Comparison of ENCODE assay signal across 20 cellular contexts in genomic region chr5:173434270-173434669, GRCh38.
DNase-seq lines count a peak whose midpoint lies in the region; ATAC-seq lines count a peak whose summit lies in the region.
"Had no signal": no experiment of that assay in that cellular context is flagged by ENCODE, and none has a peak within 500 bp of the region (broad histone marks: within the 10 kb centered on the region; RNA-seq: fewer than 3 reads in every experiment).

No MANE protein-coding gene starts in this region.

- H3K4me1 Mint-ChIP-seq in stimulated activated naive CD8-positive, alpha-beta T cell treated with anti-CD3 and anti-CD28 coated beads, Interleukin-15, amount 100 ng/mL, for 72 hours = no peaks in the 10 kb centered on the region
- H3K4me1 Mint-ChIP-seq: B cell had no signal

- no peak overlapping the region for H3K4me3 Mint-ChIP-seq in stimulated activated naive CD8-positive, alpha-beta T cell treated with anti-CD3 and anti-CD28 coated beads, Interleukin-15, amount 100 ng/mL, for 72 hours
- H3K4me3 Mint-ChIP-seq: B cell; CD4-positive, alpha-beta T cell; CD8-positive, alpha-beta T cell had no signal

- DNase-seq in NCI-H526 (lab: John Stamatoyannopoulos, UW) (peak; percentile 2 to 18), NCI-H526 treated with DMSO at 0.1 percent for 48 hours (lab: John Stamatoyannopoulos, UW) (no peak), glomerular visceral epithelial cell (ENCODE audit: extremely low spot score) (peak; percentile 37), renal cortical epithelial cell (ENCODE audit: low read depth) (peak; percentile 92)
- DNase-seq in stimulated activated naive CD8-positive, alpha-beta T cell treated with anti-CD3 and anti-CD28 coated beads, Interleukin-15, amount 100 ng/mL, for 72 hours = no peak
- DNase-seq: AML-193; Caco-2; CD4-positive, alpha-beta T cell; CD8-positive, alpha-beta T cell; DMS 273 treated with DMSO at 0.1 percent for 48 hours; DMS153; DMS53; DMS79; DND-41; EL; GDM1 had no signal

- H3K27me3 Mint-ChIP-seq in stimulated activated naive CD8-positive, alpha-beta T cell treated with anti-CD3 and anti-CD28 coated beads, Interleukin-15, amount 100 ng/mL, for 72 hours = peaks cover 9% of the 10 kb centered on the region

- no peak overlapping the region for H3K27ac Mint-ChIP-seq in stimulated activated naive CD8-positive, alpha-beta T cell treated with anti-CD3 and anti-CD28 coated beads, Interleukin-15, amount 100 ng/mL, for 72 hours
- H3K27ac Mint-ChIP-seq: B cell; CD4-positive, alpha-beta T cell; CD8-positive, alpha-beta T cell had no signal

- ATAC-seq in HG03378 (IDR thresholded peaks at IDR 0.05; ENCODE audit: unreplicated experiment) = no peak
- no peak for ATAC-seq in stimulated activated naive CD8-positive, alpha-beta T cell treated with anti-CD3 and anti-CD28 coated beads, Interleukin-15, amount 100 ng/mL, for 72 hours
- ATAC-seq: A549; CD8-positive, alpha-beta T cell; GM12878 had no signal

- no peaks in the 10 kb centered on the region for H3K9me3 Mint-ChIP-seq in stimulated activated naive CD8-positive, alpha-beta T cell treated with anti-CD3 and anti-CD28 coated beads, Interleukin-15, amount 100 ng/mL, for 72 hours
- H3K9me3 Mint-ChIP-seq: CD4-positive, alpha-beta T cell; CD8-positive, alpha-beta T cell had no signal

Comparison
In these comparisons a context has a peak if more than half of its experiments do, and no peak if none do; other contexts are left out.
1. DNase-seq: peak in NCI-H526 (2 of 2), glomerular visceral epithelial cell (single experiment) and renal cortical epithelial cell (single experiment); none in NCI-H526 treated with DMSO at 0.1 percent for 48 hours (single experiment) and stimulated activated naive CD8-positive, alpha-beta T cell treated with anti-CD3 and anti-CD28 coated beads, Interleukin-15, amount 100 ng/mL, for 72 hours (0 of 2).